ENCODE assay signal across 22 cellular contexts in genomic region chr9:134007571-134007970, GRCh38. TPM values are rescaled to one million over a fixed set of nuclear protein-coding genes. Genes with fewer than 3 reads are reported as not detected.
A peak's percentile ranks its signal among the peaks of the same experiment; 100 is the strongest.
DNase-seq lines count a peak whose midpoint lies in the region; ATAC-seq, FAIRE-seq and TF ChIP-seq lines count a peak whose summit lies in the region.
"Had no signal": no experiment of that assay in that cellular context is flagged by ENCODE, and none has a peak within 500 bp of the region (broad histone marks: within the 10 kb centered on the region; RNA-seq: fewer than 3 reads in every experiment).

No MANE protein-coding gene starts in this region.

- peak overlapping the region; percentile 28; the same call in 1 of the 2 replicates for H3K4me2 ChIP-seq in SK-N-SH
- H3K4me2 ChIP-seq: BLaER1 treated with 17β-estradiol and CSF1 and Interleukin-3, amounts not matched to agents 10 nM and 100 nM had no signal

- TF ChIP-seq CTCF in SK-N-SH (IDR thresholded peaks at IDR 0.05), result no peak
- no peak for TF ChIP-seq CTCF in kidney (IDR thresholded peaks at IDR 0.05; ENCODE audit: borderline replicate concordance, extremely low read depth, insufficient read depth)
- no peak for TF ChIP-seq CTCF in spleen (IDR thresholded peaks at IDR 0.05 in 8 of 11, conservative IDR thresholded peaks at IDR 0.05 in 3 of 11)
- no peak for TF ChIP-seq CTCF in ascending aorta (IDR thresholded peaks at IDR 0.05)

- POLR2A ChIA-PET in SK-N-SH (lab: Yijun Ruan, JAX), result no interaction called here

- 0 out of 4 replicates have a peak overlapping the region, but pooled peaks of 1 of the 2 experiments have one; percentile 3 for H3K27ac ChIP-seq in SK-N-SH (ENCODE audit: low read depth in 2 of 2, low read length in 1 of 2)
- no peak overlapping the region for H3K27ac ChIP-seq in kidney (ENCODE audit: low read depth in 2 of 2, low read length in 2 of 2)
- no peak overlapping the region for H3K27ac ChIP-seq in spleen
- H3K27ac ChIP-seq in ascending aorta, result no peak overlapping the region
- H3K27ac ChIP-seq: 22Rv1; BLaER1 treated with 17β-estradiol and CSF1 and Interleukin-3, amounts not matched to agents 10 nM and 100 nM had no signal

- H4K20me1 ChIP-seq in SK-N-SH (ENCODE audit: insufficient read depth), result no peaks in the 10 kb centered on the region
- H4K20me1 ChIP-seq: BLaER1 treated with 17β-estradiol and CSF1 and Interleukin-3, amounts not matched to agents 10 nM and 100 nM had no signal

- H3K79me2 ChIP-seq in SK-N-SH (ENCODE audit: insufficient read depth), result no peaks in the 10 kb centered on the region

- CTCF ChIA-PET in SK-N-SH (lab: Yijun Ruan, JAX), result interaction anchor here (1.0 to 7.3 kb wide), 3 partner anchors 9 to 13 kb away, joined by 3 to 72 read pairs (median 5); no protein-coding TSS in a partner anchor

- H3K36me3 ChIP-seq in SK-N-SH (replicated peaks in 1 of 2; ENCODE audit: control insufficient read depth in 1 of 2, insufficient read depth in 2 of 2, low read length in 1 of 2) (no peaks in the 10 kb centered on the region), kidney (ENCODE audit: control insufficient read depth in 1 of 2, insufficient read depth in 2 of 2, low read length in 2 of 2) (no peaks in the 10 kb centered on the region), spleen (no peaks in the 10 kb centered on the region), ascending aorta (no peaks in the 10 kb centered on the region)
- H3K36me3 ChIP-seq: BE2C; BLaER1 treated with 17β-estradiol and CSF1 and Interleukin-3, amounts not matched to agents 10 nM and 100 nM; HAP-1 had no signal

- no peaks in the 10 kb centered on the region for H3K9me3 ChIP-seq in SK-N-SH
- no peaks in the 10 kb centered on the region for H3K9me3 ChIP-seq in kidney (ENCODE audit: control insufficient read depth in 1 of 2, low read length in 2 of 2)
- peaks cover 0 to 4% (median 0%) of the 10 kb centered on the region in 8 donors for H3K9me3 ChIP-seq in spleen
- no peaks in the 10 kb centered on the region for H3K9me3 ChIP-seq in ascending aorta
- H3K9me3 ChIP-seq: BE2C had no signal

- H3K9me2 ChIP-seq in SK-N-SH, result no peaks in the 10 kb centered on the region

- H3K4me3 ChIP-seq in SK-N-SH (ENCODE audit: low read depth in 2 of 2, low read length in 1 of 2) (no peak overlapping the region), kidney (ENCODE audit: low read length in 2 of 2) (no peak overlapping the region), spleen (no peak overlapping the region), ascending aorta (no peak overlapping the region)
- H3K4me3 ChIP-seq: BLaER1 treated with 17β-estradiol and CSF1 and Interleukin-3, amounts not matched to agents 10 nM and 100 nM; HAP-1 had no signal

- no peak for FAIRE-seq in kidney (lab: Jason Lieb, UNC)
- FAIRE-seq: A204.1, D721Med, G401.6, GM12892, H54 had no signal

- H3K9ac ChIP-seq in SK-N-SH (no peak overlapping the region), kidney (ENCODE audit: low read length in 2 of 2) (no peak overlapping the region)
- H3K9ac ChIP-seq: BLaER1 treated with 17β-estradiol and CSF1 and Interleukin-3, amounts not matched to agents 10 nM and 100 nM had no signal

- H3K27me3 ChIP-seq in SK-N-SH (ENCODE audit: insufficient read depth) (no peaks in the 10 kb centered on the region), spleen (replicated peaks in 1 of 7) (peaks cover 0 to 52% (median 0%) of the 10 kb centered on the region in 7 donors), ascending aorta (no peaks in the 10 kb centered on the region)
- H3K27me3 ChIP-seq: BE2C; BLaER1 treated with 17β-estradiol and CSF1 and Interleukin-3, amounts not matched to agents 10 nM and 100 nM had no signal

- DNase-seq in SK-N-SH (peak; percentile 44), AG20443 (ENCODE audit: low spot score) (peak; percentile 1), kidney (peak; percentile 32), spleen (peak; percentile 30), DMS 273 (lab: John Stamatoyannopoulos, UW; ENCODE audit: unreplicated experiment) (no peak), ascending aorta (ENCODE audit: low spot score in 2 of 2) (no peak)
- DNase-seq: AML-193; CD4-positive, alpha-beta T cell; CD8-positive, alpha-beta memory T cell; DMS53; GOT3; HFFc6 had no signal

- no peak for TF ChIP-seq RAD21 in SK-N-SH (IDR thresholded peaks at IDR 0.05; ENCODE audit: low read length)

- H3K4me1 ChIP-seq in SK-N-SH (ENCODE audit: control insufficient read depth in 1 of 2, insufficient read depth in 2 of 2, low read depth in 1 of 2, low read length in 1 of 2), result peaks cover 0 to 17% of the 10 kb centered on the region in 2 experiments; a peak in 1 of 4 replicates
- peaks cover 0 to 2% of the 10 kb centered on the region in 2 donors for H3K4me1 ChIP-seq in kidney (ENCODE audit: control insufficient read depth in 1 of 2, insufficient read depth in 1 of 2, low read depth in 1 of 2, low read length in 2 of 2)
- no peaks in the 10 kb centered on the region for H3K4me1 ChIP-seq in spleen
- H3K4me1 ChIP-seq in ascending aorta, result no peaks in the 10 kb centered on the region
- H3K4me1 ChIP-seq: BLaER1 treated with 17β-estradiol and CSF1 and Interleukin-3, amounts not matched to agents 10 nM and 100 nM; HAP-1 had no signal

- ATAC-seq in SK-N-SH treated with all-trans-retinoic acid at 6 μM for 48 hours, result no peak; the same call in 2 of the 3 replicates

- no peak overlapping the region for H2AFZ ChIP-seq in SK-N-SH (ENCODE audit: low read depth)

- intact Hi-C loops in kidney (cut with DNase I), result no loop called here
- intact Hi-C loops in spleen (cut with DNase I; ENCODE audit: low total_unique reads), result no loop called here
- intact Hi-C loops in ascending aorta (cut with DNase I), result no loop called here

- no peak for TF ChIP-seq EP300 in SK-N-SH (IDR thresholded peaks at IDR 0.05; ENCODE audit: borderline replicate concordance in 1 of 2, low read depth in 1 of 2, low read length in 1 of 2)

- WGBS in SK-N-SH (ENCODE audit: low lambda C conversion rate), result 47% methylated on average over 6 of the region's 9 CpGs
- whole genome bisulfite sequencing in spleen, 5 donors, result 75 to 91% (median 79%) methylated on average over 9 of the region's 9 CpGs

- TF ChIP-seq POLR2A in spleen (IDR thresholded peaks at IDR 0.05), result no peak

- H3F3A ChIP-seq in SK-N-SH (replicated peaks; ENCODE audit: insufficient read depth), result no peaks in the 10 kb centered on the region

TF ChIP-seq in SK-N-SH, 30 proteins besides CTCF, POLR2A, EP300 and RAD21 (continues in another document):
- TF ChIP-seq EZH2phosphoT487 (IDR thresholded peaks at IDR 0.05; ENCODE audit: borderline replicate concordance, low read depth), result no peak
- TF ChIP-seq GABPA (IDR thresholded peaks at IDR 0.05; ENCODE audit: low read depth), result no peak
- TF ChIP-seq RFX5 (IDR thresholded peaks at IDR 0.05; ENCODE audit: low read length), result no peak
- no peak for TF ChIP-seq JUND (IDR thresholded peaks at IDR 0.05)
- TF ChIP-seq MEF2A (IDR thresholded peaks at IDR 0.05; ENCODE audit: borderline replicate concordance, low read depth), result no peak
- TF ChIP-seq NFIC (IDR thresholded peaks at IDR 0.05; ENCODE audit: borderline replicate concordance), result no peak
- TF ChIP-seq MAX (IDR thresholded peaks at IDR 0.05; ENCODE audit: low read depth), result no peak

TF ChIP-seq in SK-N-SH treated with all-trans-retinoic acid at 6 μM for 48 hours, 23 proteins besides CTCF, POLR2A, EP300 and RAD21:
- no peak for TF ChIP-seq PATZ1 (CRISPR knock-in tag; IDR thresholded peaks at IDR 0.05; ENCODE audit: borderline replicate concordance)
- TF ChIP-seq RARB (CRISPR knock-in tag; IDR thresholded peaks at IDR 0.05), result no peak

RNA-seq across cellular contexts. Expression of gene VAV2, which starts 15.4 kb away (rescaled TPM):
- polyA plus RNA-seq in SK-N-SH (2012; rRNA removed), result 12.9 and 14.9 TPM in 2 replicates
- 9.1 and 12.6 TPM in 2 replicates for polyA plus RNA-seq in SK-N-SH (2012; cell fraction: cytosol; rRNA removed)
- polyA plus RNA-seq in SK-N-SH (2012; cell fraction: nucleus; rRNA removed), result 23.3 and 24.1 TPM in 2 replicates
- total RNA-seq in kidney, result 47.1 TPM
- polyA plus RNA-seq in kidney (ENCODE audit: insufficient read depth, low read depth, low replicate concordance), result 22.3 TPM
- total RNA-seq in spleen, result 10 to 100 TPM; 17.9 to 39.2 (median 31.3) TPM
- polyA plus RNA-seq in spleen, result 10 to 100 TPM; 14.2 to 25.0 (median 15.0) TPM
- total RNA-seq in ascending aorta, result 12.7 TPM

RNA-seq across cellular contexts. Expression of gene BRD3OS, which starts 17.7 kb away (rescaled TPM):
- 21.6 and 23.1 TPM in 2 replicates for polyA plus RNA-seq in SK-N-SH (2012; rRNA removed)
- 22.9 and 26.1 TPM in 2 replicates for polyA plus RNA-seq in SK-N-SH (2012; cell fraction: cytosol; rRNA removed)
- polyA plus RNA-seq in SK-N-SH (2012; cell fraction: nucleus; rRNA removed), result 17.2 and 19.8 TPM in 2 replicates
- 24.4 TPM for total RNA-seq in kidney
- polyA plus RNA-seq in kidney (ENCODE audit: insufficient read depth, low read depth, low replicate concordance), result 16.5 TPM
- 10 to 100 TPM in 5 of 7 donors, 1 to 10 TPM in 2; 9.5 to 13.2 (median 11.3) TPM for total RNA-seq in spleen
- polyA plus RNA-seq in spleen, result 10 to 100 TPM in 1 of 3 donors, 1 to 10 TPM in 2; 6.9 to 10.2 (median 9.8) TPM
- 15.9 TPM for total RNA-seq in ascending aorta

Comparison
In these comparisons a context has a peak if more than half of its experiments do, and no peak if none do; other contexts are left out.
1. DNase-seq: peak in SK-N-SH (single experiment), AG20443 (single experiment), kidney (single experiment) and spleen (single experiment); none in DMS 273 (single experiment) and ascending aorta (0 of 2).